1 cellular context compared by ENCODE assay signal in the genomic region with DNA sequence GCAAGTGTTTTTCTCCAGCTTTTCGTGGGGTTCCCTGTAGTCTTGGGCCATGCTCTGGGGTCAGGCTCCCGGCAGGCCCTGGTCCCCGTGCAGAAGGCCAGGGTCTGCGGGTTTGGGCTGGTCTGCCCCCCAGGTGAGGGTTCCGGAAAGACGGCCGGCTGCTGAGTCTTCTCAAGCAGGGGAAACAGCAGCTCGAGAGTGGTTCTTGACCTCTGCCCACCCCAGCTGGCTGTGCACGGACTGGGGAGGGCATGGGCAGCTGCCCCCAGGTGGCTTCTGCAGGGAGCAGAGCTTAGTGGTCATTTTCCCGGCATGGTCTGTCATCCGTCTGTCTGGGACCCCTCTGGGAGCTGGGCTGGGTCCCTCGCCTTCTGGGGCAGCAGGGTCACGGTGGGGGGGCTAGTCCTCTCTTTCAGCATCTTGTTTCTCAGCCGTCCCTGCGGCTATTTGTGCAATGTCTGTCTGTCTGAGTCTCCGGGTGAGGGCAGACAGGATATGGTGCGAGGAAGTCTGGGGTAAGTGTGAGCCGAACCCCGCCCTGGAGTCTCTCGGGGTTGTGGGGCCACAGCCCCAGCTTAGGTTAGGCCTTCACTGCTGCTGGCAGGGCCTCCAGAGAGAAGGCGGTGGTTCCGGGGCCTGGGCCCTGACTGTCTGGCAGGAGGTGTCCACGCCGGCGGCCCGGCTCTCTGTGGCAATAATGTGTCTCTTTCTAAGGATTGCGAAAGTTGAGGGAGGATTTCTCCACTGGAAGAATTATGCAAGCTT.
TF ChIP-seq lines count a peak whose summit lies in the region.

No MANE protein-coding gene starts in this region.

TF ChIP-seq in HepG2, 621 proteins besides CTCF, POLR2A, EP300 and RAD21 (continued from another document and continues in another):
- TF ChIP-seq, protein P1, sequence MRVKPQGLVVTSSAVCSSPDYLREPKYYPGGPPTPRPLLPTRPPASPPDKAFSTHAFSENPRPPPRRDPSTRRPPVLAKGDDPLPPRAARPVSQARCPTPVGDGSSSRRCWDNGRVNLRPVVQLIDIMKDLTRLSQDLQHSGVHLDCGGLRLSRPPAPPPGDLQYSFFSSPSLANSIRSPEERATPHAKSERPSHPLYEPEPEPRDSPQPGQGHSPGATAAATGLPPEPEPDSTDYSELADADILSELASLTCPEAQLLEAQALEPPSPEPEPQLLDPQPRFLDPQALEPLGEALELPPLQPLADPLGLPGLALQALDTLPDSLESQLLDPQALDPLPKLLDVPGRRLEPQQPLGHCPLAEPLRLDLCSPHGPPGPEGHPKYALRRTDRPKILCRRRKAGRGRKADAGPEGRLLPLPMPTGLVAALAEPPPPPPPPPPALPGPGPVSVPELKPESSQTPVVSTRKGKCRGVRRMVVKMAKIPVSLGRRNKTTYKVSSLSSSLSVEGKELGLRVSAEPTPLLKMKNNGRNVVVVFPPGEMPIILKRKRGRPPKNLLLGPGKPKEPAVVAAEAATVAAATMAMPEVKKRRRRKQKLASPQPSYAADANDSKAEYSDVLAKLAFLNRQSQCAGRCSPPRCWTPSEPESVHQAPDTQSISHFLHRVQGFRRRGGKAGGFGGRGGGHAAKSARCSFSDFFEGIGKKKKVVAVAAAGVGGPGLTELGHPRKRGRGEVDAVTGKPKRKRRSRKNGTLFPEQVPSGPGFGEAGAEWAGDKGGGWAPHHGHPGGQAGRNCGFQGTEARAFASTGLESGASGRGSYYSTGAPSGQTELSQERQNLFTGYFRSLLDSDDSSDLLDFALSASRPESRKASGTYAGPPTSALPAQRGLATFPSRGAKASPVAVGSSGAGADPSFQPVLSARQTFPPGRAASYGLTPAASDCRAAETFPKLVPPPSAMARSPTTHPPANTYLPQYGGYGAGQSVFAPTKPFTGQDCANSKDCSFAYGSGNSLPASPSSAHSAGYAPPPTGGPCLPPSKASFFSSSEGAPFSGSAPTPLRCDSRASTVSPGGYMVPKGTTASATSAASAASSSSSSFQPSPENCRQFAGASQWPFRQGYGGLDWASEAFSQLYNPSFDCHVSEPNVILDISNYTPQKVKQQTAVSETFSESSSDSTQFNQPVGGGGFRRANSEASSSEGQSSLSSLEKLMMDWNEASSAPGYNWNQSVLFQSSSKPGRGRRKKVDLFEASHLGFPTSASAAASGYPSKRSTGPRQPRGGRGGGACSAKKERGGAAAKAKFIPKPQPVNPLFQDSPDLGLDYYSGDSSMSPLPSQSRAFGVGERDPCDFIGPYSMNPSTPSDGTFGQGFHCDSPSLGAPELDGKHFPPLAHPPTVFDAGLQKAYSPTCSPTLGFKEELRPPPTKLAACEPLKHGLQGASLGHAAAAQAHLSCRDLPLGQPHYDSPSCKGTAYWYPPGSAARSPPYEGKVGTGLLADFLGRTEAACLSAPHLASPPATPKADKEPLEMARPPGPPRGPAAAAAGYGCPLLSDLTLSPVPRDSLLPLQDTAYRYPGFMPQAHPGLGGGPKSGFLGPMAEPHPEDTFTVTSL (CRISPR knock-in tag; IDR thresholded peaks at IDR 0.05; ENCODE audit: borderline replicate concordance) = no peak
- TF ChIP-seq ZNF432 (CRISPR knock-in tag; IDR thresholded peaks at IDR 0.05; ENCODE audit: borderline replicate concordance) = no peak
- peak; percentile 81 for TF ChIP-seq HDAC2 (CRISPR knock-in tag; IDR thresholded peaks at IDR 0.05)
- peak; percentile 68 for TF ChIP-seq HMG20B (CRISPR knock-in tag; conservative IDR thresholded peaks at IDR 0.05)
- no peak for TF ChIP-seq RORA (CRISPR knock-in tag; IDR thresholded peaks at IDR 0.05)
- peak; percentile 77; the same call in 1 of the 2 replicates for TF ChIP-seq CCDC6 (CRISPR knock-in tag; IDR thresholded peaks at IDR 0.05)
- no peak for TF ChIP-seq XBP1 (CRISPR knock-in tag; IDR thresholded peaks at IDR 0.05)
- TF ChIP-seq, protein P2, sequence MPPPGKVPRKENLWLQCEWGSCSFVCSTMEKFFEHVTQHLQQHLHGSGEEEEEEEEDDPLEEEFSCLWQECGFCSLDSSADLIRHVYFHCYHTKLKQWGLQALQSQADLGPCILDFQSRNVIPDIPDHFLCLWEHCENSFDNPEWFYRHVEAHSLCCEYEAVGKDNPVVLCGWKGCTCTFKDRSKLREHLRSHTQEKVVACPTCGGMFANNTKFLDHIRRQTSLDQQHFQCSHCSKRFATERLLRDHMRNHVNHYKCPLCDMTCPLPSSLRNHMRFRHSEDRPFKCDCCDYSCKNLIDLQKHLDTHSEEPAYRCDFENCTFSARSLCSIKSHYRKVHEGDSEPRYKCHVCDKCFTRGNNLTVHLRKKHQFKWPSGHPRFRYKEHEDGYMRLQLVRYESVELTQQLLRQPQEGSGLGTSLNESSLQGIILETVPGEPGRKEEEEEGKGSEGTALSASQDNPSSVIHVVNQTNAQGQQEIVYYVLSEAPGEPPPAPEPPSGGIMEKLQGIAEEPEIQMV (CRISPR knock-in tag; IDR thresholded peaks at IDR 0.05; ENCODE audit: low read depth) = no peak
- no peak for TF ChIP-seq KDM5A (IDR thresholded peaks at IDR 0.05; ENCODE audit: borderline replicate concordance, low read length)
- TF ChIP-seq TARDBP (CRISPR knock-in tag; IDR thresholded peaks at IDR 0.05) = peak; percentile 68; the same call in 1 of the 2 replicates
- no peak for TF ChIP-seq ZNF234 (CRISPR knock-in tag; conservative IDR thresholded peaks at IDR 0.05)
- TF ChIP-seq, protein P3, sequence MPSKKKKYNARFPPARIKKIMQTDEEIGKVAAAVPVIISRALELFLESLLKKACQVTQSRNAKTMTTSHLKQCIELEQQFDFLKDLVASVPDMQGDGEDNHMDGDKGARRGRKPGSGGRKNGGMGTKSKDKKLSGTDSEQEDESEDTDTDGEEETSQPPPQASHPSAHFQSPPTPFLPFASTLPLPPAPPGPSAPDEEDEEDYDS (CRISPR knock-in tag; IDR thresholded peaks at IDR 0.05) = peak; percentile 39; the same call in 1 of the 2 replicates
- TF ChIP-seq, protein P4, sequence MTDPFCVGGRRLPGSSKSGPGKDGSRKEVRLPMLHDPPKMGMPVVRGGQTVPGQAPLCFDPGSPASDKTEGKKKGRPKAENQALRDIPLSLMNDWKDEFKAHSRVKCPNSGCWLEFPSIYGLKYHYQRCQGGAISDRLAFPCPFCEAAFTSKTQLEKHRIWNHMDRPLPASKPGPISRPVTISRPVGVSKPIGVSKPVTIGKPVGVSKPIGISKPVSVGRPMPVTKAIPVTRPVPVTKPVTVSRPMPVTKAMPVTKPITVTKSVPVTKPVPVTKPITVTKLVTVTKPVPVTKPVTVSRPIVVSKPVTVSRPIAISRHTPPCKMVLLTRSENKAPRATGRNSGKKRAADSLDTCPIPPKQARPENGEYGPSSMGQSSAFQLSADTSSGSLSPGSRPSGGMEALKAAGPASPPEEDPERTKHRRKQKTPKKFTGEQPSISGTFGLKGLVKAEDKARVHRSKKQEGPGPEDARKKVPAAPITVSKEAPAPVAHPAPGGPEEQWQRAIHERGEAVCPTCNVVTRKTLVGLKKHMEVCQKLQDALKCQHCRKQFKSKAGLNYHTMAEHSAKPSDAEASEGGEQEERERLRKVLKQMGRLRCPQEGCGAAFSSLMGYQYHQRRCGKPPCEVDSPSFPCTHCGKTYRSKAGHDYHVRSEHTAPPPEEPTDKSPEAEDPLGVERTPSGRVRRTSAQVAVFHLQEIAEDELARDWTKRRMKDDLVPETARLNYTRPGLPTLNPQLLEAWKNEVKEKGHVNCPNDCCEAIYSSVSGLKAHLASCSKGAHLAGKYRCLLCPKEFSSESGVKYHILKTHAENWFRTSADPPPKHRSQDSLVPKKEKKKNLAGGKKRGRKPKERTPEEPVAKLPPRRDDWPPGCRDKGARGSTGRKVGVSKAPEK (CRISPR knock-in tag; IDR thresholded peaks at IDR 0.05; ENCODE audit: borderline replicate concordance) = no peak
- TF ChIP-seq, protein P5, sequence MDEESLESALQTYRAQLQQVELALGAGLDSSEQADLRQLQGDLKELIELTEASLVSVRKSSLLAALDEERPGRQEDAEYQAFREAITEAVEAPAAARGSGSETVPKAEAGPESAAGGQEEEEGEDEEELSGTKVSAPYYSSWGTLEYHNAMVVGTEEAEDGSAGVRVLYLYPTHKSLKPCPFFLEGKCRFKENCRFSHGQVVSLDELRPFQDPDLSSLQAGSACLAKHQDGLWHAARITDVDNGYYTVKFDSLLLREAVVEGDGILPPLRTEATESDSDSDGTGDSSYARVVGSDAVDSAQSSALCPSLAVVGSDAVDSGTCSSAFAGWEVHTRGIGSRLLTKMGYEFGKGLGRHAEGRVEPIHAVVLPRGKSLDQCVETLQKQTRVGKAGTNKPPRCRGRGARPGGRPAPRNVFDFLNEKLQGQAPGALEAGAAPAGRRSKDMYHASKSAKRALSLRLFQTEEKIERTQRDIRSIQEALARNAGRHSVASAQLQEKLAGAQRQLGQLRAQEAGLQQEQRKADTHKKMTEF (CRISPR knock-in tag; IDR thresholded peaks at IDR 0.05) = peak; percentile 88
- no peak for TF ChIP-seq ZNF780A (CRISPR knock-in tag; IDR thresholded peaks at IDR 0.05)
- peak; percentile 28; the same call in 1 of the 2 replicates for TF ChIP-seq ETV6 (CRISPR knock-in tag; conservative IDR thresholded peaks at IDR 0.05)
- TF ChIP-seq, protein P6, sequence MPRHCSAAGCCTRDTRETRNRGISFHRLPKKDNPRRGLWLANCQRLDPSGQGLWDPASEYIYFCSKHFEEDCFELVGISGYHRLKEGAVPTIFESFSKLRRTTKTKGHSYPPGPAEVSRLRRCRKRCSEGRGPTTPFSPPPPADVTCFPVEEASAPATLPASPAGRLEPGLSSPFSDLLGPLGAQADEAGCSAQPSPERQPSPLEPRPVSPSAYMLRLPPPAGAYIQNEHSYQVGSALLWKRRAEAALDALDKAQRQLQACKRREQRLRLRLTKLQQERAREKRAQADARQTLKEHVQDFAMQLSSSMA (CRISPR knock-in tag; IDR thresholded peaks at IDR 0.05) = no peak
- TF ChIP-seq, protein P7, sequence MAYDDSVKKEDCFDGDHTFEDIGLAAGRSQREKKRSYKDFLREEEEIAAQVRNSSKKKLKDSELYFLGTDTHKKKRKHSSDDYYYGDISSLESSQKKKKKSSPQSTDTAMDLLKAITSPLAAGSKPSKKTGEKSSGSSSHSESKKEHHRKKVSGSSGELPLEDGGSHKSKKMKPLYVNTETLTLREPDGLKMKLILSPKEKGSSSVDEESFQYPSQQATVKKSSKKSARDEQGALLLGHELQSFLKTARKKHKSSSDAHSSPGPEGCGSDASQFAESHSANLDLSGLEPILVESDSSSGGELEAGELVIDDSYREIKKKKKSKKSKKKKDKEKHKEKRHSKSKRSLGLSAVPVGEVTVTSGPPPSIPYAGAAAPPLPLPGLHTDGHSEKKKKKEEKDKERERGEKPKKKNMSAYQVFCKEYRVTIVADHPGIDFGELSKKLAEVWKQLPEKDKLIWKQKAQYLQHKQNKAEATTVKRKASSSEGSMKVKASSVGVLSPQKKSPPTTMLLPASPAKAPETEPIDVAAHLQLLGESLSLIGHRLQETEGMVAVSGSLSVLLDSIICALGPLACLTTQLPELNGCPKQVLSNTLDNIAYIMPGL (CRISPR knock-in tag; IDR thresholded peaks at IDR 0.05; ENCODE audit: borderline replicate concordance in 1 of 2, low read depth in 1 of 2) = peak; percentile 50 to 61; a peak in 3 of 4 replicates
- no peak for TF ChIP-seq ZNF143 (CRISPR knock-in tag; IDR thresholded peaks at IDR 0.05)
- TF ChIP-seq BRD4 (CRISPR knock-in tag; IDR thresholded peaks at IDR 0.05) = no peak; the same call in 1 of the 2 replicates
- TF ChIP-seq, protein P8, sequence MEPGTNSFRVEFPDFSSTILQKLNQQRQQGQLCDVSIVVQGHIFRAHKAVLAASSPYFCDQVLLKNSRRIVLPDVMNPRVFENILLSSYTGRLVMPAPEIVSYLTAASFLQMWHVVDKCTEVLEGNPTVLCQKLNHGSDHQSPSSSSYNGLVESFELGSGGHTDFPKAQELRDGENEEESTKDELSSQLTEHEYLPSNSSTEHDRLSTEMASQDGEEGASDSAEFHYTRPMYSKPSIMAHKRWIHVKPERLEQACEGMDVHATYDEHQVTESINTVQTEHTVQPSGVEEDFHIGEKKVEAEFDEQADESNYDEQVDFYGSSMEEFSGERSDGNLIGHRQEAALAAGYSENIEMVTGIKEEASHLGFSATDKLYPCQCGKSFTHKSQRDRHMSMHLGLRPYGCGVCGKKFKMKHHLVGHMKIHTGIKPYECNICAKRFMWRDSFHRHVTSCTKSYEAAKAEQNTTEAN (CRISPR knock-in tag; conservative IDR thresholded peaks at IDR 0.05) = peak; percentile 29; the same call in 1 of the 2 replicates
- TF ChIP-seq TMF1 (CRISPR knock-in tag; IDR thresholded peaks at IDR 0.05; ENCODE audit: low read depth) = no peak
- peak; percentile 53; the same call in 1 of the 2 replicates for TF ChIP-seq ZNF124 (CRISPR knock-in tag; IDR thresholded peaks at IDR 0.05)
- no peak for TF ChIP-seq FOXP1 (IDR thresholded peaks at IDR 0.05)
- peak; percentile 70; the same call in 1 of the 2 replicates for TF ChIP-seq FOXP1 (CRISPR knock-in tag; IDR thresholded peaks at IDR 0.05)
- peak; percentile 60; the same call in 1 of the 2 replicates for TF ChIP-seq ZNF878 (CRISPR knock-in tag; IDR thresholded peaks at IDR 0.05)
- no peak for TF ChIP-seq ATF7-NPFF (CRISPR knock-in tag; IDR thresholded peaks at IDR 0.05; ENCODE audit: low read depth)
- TF ChIP-seq ZSCAN21 (CRISPR knock-in tag; IDR thresholded peaks at IDR 0.05; ENCODE audit: borderline replicate concordance) = peak; percentile 71; the same call in 1 of the 2 replicates
- no peak for TF ChIP-seq KLF15 (CRISPR knock-in tag; IDR thresholded peaks at IDR 0.05; ENCODE audit: borderline replicate concordance)
- TF ChIP-seq ZNF562 (CRISPR knock-in tag; IDR thresholded peaks at IDR 0.05; ENCODE audit: borderline replicate concordance) = no peak
- no peak for TF ChIP-seq PHF5A (CRISPR knock-in tag; IDR thresholded peaks at IDR 0.05; ENCODE audit: low read depth, unreplicated experiment)
- TF ChIP-seq NR2F6 (IDR thresholded peaks at IDR 0.05) = peak; percentile 58
- peak; percentile 71 for TF ChIP-seq NR2F6 (CRISPR knock-in tag; IDR thresholded peaks at IDR 0.05)
- no peak for TF ChIP-seq ZNF431 (CRISPR knock-in tag; IDR thresholded peaks at IDR 0.05; ENCODE audit: borderline replicate concordance, low read depth)
- TF ChIP-seq ZKSCAN5 (CRISPR knock-in tag; IDR thresholded peaks at IDR 0.05) = no peak
- TF ChIP-seq ZNF180 (CRISPR knock-in tag; IDR thresholded peaks at IDR 0.05; ENCODE audit: borderline replicate concordance, low read depth) = no peak
- TF ChIP-seq ZBTB42 (CRISPR knock-in tag; IDR thresholded peaks at IDR 0.05) = no peak
- TF ChIP-seq, protein P9, sequence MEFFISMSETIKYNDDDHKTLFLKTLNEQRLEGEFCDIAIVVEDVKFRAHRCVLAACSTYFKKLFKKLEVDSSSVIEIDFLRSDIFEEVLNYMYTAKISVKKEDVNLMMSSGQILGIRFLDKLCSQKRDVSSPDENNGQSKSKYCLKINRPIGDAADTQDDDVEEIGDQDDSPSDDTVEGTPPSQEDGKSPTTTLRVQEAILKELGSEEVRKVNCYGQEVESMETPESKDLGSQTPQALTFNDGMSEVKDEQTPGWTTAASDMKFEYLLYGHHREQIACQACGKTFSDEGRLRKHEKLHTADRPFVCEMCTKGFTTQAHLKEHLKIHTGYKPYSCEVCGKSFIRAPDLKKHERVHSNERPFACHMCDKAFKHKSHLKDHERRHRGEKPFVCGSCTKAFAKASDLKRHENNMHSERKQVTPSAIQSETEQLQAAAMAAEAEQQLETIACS (CRISPR knock-in tag; IDR thresholded peaks at IDR 0.05) = no peak
- peak; percentile 43 for TF ChIP-seq ZNF263 (CRISPR knock-in tag; IDR thresholded peaks at IDR 0.05)
- no peak for TF ChIP-seq ZFP62 (CRISPR knock-in tag; IDR thresholded peaks at IDR 0.05)
- TF ChIP-seq PHF21A (CRISPR knock-in tag; IDR thresholded peaks at IDR 0.05) = peak; percentile 90
- TF ChIP-seq AGO2 (optimal IDR thresholded peaks at IDR 0.05; ENCODE audit: low read depth, low read length) = peak; percentile 67
